ENCODE assay signal across 23 cellular contexts in the genomic region with DNA sequence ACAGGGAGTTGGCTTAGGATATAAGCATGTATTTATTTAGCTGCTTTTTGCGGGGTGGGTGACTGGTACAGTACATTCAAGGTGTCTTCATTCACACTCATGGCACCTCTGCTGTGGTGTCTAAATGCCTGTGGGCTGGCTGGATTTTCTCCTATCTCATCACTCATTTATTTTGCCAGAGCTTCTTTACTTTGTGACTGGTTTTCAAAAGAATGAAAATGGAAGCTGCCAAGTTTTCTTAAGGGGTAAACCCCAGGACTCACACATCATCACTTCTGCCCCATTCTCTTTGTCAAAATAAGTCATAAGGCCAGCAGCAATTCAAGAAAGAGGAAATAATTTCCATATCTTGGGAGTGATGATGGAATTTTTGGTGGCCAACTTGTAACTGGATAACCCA.
DNase-seq lines count a peak whose midpoint lies in the region; ATAC-seq and TF ChIP-seq lines count a peak whose summit lies in the region.
"Had no signal": no experiment of that assay in that cellular context is flagged by ENCODE, and none has a peak within 500 bp of the region (broad histone marks: within the 10 kb centered on the region; RNA-seq: fewer than 3 reads in every experiment).

No MANE protein-coding gene starts in this region.

- in situ Hi-C loops in astrocyte of the cerebellum (cut with HindIII; ENCODE audit: low sequenced_read_pairs): no loop called here

- peaks cover 13% of the 10 kb centered on the region for H3K36me3 Mint-ChIP-seq in WTC11
- H3K36me3 Mint-ChIP-seq in activated naive CD8-positive, alpha-beta T cell treated with anti-CD3 and anti-CD28 coated beads, Interleukin-2, amount 50 U/mL, for 24 hours (ENCODE audit: low read depth): no peaks in the 10 kb centered on the region
- no peaks in the 10 kb centered on the region for H3K36me3 Mint-ChIP-seq in activated CD4-positive, alpha-beta memory T cell treated with anti-CD3 and anti-CD28 coated beads, Interleukin-2, amount 10 ng/mL, durations not matched to agents 7 days and 5 days (ENCODE audit: low read depth)
- H3K36me3 Mint-ChIP-seq: activated CD4-positive, alpha-beta memory T cell treated with anti-CD3 and anti-CD28 coated beads for 36 hours; activated naive CD8-positive, alpha-beta T cell treated with anti-CD3 and anti-CD28 coated beads, Interleukin-2, amount 10 ng/mL, durations not matched to agents 7 days and 5 days; CD14-positive monocyte had no signal

- no peak overlapping the region for H3K27ac Mint-ChIP-seq in WTC11
- H3K27ac Mint-ChIP-seq in activated naive CD8-positive, alpha-beta T cell treated with anti-CD3 and anti-CD28 coated beads, Interleukin-2, amount 50 U/mL, for 24 hours: no peak overlapping the region
- H3K27ac Mint-ChIP-seq in activated CD4-positive, alpha-beta memory T cell treated with anti-CD3 and anti-CD28 coated beads, Interleukin-2, amount 10 ng/mL, durations not matched to agents 7 days and 5 days: no peak overlapping the region
- H3K27ac Mint-ChIP-seq: activated CD4-positive, alpha-beta memory T cell treated with anti-CD3 and anti-CD28 coated beads for 36 hours; activated naive CD8-positive, alpha-beta T cell treated with anti-CD3 and anti-CD28 coated beads, Interleukin-2, amount 10 ng/mL, durations not matched to agents 7 days and 5 days; CD14-positive monocyte; dendritic cell treated with granulocyte-macrophage colony-stimulating factor and Interleukin-4, amounts not matched to agents 40 ng/mL and 50 ng/mL, for 4 days; neural progenitor cell had no signal

- DNase-seq in HS-27A (ENCODE audit: low read depth): peak; percentile 77
- peak; percentile 28 for DNase-seq in astrocyte of the cerebellum (ENCODE audit: low read depth)
- DNase-seq in glomerular visceral epithelial cell (ENCODE audit: extremely low spot score): peak; percentile 36
- no peak for DNase-seq in WTC11 (ENCODE audit: low spot score)
- DNase-seq in activated naive CD8-positive, alpha-beta T cell treated with anti-CD3 and anti-CD28 coated beads, Interleukin-2, amount 50 U/mL, for 24 hours: no peak
- DNase-seq in activated CD4-positive, alpha-beta memory T cell treated with anti-CD3 and anti-CD28 coated beads, Interleukin-2, amount 10 ng/mL, durations not matched to agents 7 days and 5 days: no peak
- no peak for DNase-seq in thyroid gland
- DNase-seq: activated CD4-positive, alpha-beta memory T cell treated with anti-CD3 and anti-CD28 coated beads for 36 hours; activated naive CD8-positive, alpha-beta T cell treated with anti-CD3 and anti-CD28 coated beads, Interleukin-2, amount 10 ng/mL, durations not matched to agents 7 days and 5 days; head of caudate nucleus; mammary epithelial cell; NCI-H1436; NCI-H446; NCI-H82; upper lobe of left lung had no signal

- no peak overlapping the region for H2AFZ ChIP-seq in ACC112 (ENCODE audit: low read length, unreplicated experiment)
- H2AFZ ChIP-seq: neural progenitor cell had no signal

- H3K9me3 ChIP-seq in thyroid gland: no peaks in the 10 kb centered on the region
- H3K9me3 ChIP-seq: prostate gland, upper lobe of left lung had no signal

- H3K4me3 ChIP-seq in ACC112 (ENCODE audit: low read depth, low read length): no peak overlapping the region
- no peak overlapping the region for H3K4me3 ChIP-seq in astrocyte of the cerebellum (ENCODE audit: low read depth, low read length)
- no peak overlapping the region for H3K4me3 ChIP-seq in thyroid gland (replicated peaks in 1 of 3)
- H3K4me3 ChIP-seq: cardiac muscle cell, neural progenitor cell, prostate gland, upper lobe of left lung had no signal

- no peaks in the 10 kb centered on the region for H3K27me3 Mint-ChIP-seq in WTC11 (ENCODE audit: low read depth)
- no peaks in the 10 kb centered on the region for H3K27me3 Mint-ChIP-seq in activated naive CD8-positive, alpha-beta T cell treated with anti-CD3 and anti-CD28 coated beads, Interleukin-2, amount 50 U/mL, for 24 hours
- H3K27me3 Mint-ChIP-seq in activated CD4-positive, alpha-beta memory T cell treated with anti-CD3 and anti-CD28 coated beads, Interleukin-2, amount 10 ng/mL, durations not matched to agents 7 days and 5 days: no peaks in the 10 kb centered on the region
- H3K27me3 Mint-ChIP-seq: activated CD4-positive, alpha-beta memory T cell treated with anti-CD3 and anti-CD28 coated beads for 36 hours; activated naive CD8-positive, alpha-beta T cell treated with anti-CD3 and anti-CD28 coated beads, Interleukin-2, amount 10 ng/mL, durations not matched to agents 7 days and 5 days; dendritic cell treated with granulocyte-macrophage colony-stimulating factor and Interleukin-4, amounts not matched to agents 40 ng/mL and 50 ng/mL, for 4 days had no signal

- no peak overlapping the region for H3K4me3 Mint-ChIP-seq in WTC11
- no peak overlapping the region for H3K4me3 Mint-ChIP-seq in activated naive CD8-positive, alpha-beta T cell treated with anti-CD3 and anti-CD28 coated beads, Interleukin-2, amount 50 U/mL, for 24 hours
- no peak overlapping the region for H3K4me3 Mint-ChIP-seq in activated CD4-positive, alpha-beta memory T cell treated with anti-CD3 and anti-CD28 coated beads, Interleukin-2, amount 10 ng/mL, durations not matched to agents 7 days and 5 days
- H3K4me3 Mint-ChIP-seq: activated CD4-positive, alpha-beta memory T cell treated with anti-CD3 and anti-CD28 coated beads for 36 hours; activated naive CD8-positive, alpha-beta T cell treated with anti-CD3 and anti-CD28 coated beads, Interleukin-2, amount 10 ng/mL, durations not matched to agents 7 days and 5 days; CD14-positive monocyte; dendritic cell treated with granulocyte-macrophage colony-stimulating factor and Interleukin-4, amounts not matched to agents 40 ng/mL and 50 ng/mL, for 4 days; neural progenitor cell had no signal

- no peaks in the 10 kb centered on the region for H3K27me3 ChIP-seq in ACC112 (ENCODE audit: insufficient read depth, low read length)
- H3K27me3 ChIP-seq in thyroid gland: no peaks in the 10 kb centered on the region
- H3K27me3 ChIP-seq: cardiac muscle cell, neural progenitor cell, upper lobe of left lung had no signal

- POLR2A ChIA-PET in WTC11 (lab: Charles Lee): no interaction called here
- POLR2A ChIA-PET in activated CD4-positive, alpha-beta memory T cell treated with anti-CD3 and anti-CD28 coated beads, Interleukin-2, amount 10 ng/mL, durations not matched to agents 7 days and 5 days (lab: Charles Lee): no interaction called here

- intact Hi-C loops in thyroid gland (cut with DNase I): no loop called here

- 91 to 97% methylated on average over 1 of the region's 1 CpG for WGBS in thyroid gland, 2 donors

- no peaks in the 10 kb centered on the region for H3K4me1 ChIP-seq in ACC112 (ENCODE audit: control insufficient read depth, insufficient read depth, low read length, unreplicated experiment)
- H3K4me1 ChIP-seq in thyroid gland: no peaks in the 10 kb centered on the region
- H3K4me1 ChIP-seq: neural progenitor cell, prostate gland, upper lobe of left lung had no signal

- no peaks in the 10 kb centered on the region for H3K79me2 ChIP-seq in ACC112 (ENCODE audit: control insufficient read depth, insufficient read depth, low read length, unreplicated experiment)

- no peaks in the 10 kb centered on the region for H3K36me3 ChIP-seq in ACC112 (ENCODE audit: insufficient read depth, low read length)
- H3K36me3 ChIP-seq in thyroid gland: no peaks in the 10 kb centered on the region
- H3K36me3 ChIP-seq: cardiac muscle cell, neural progenitor cell, prostate gland, upper lobe of left lung had no signal

- peaks cover 10% of the 10 kb centered on the region for H3K9me3 Mint-ChIP-seq in WTC11
- H3K9me3 Mint-ChIP-seq in activated naive CD8-positive, alpha-beta T cell treated with anti-CD3 and anti-CD28 coated beads, Interleukin-2, amount 50 U/mL, for 24 hours: peaks cover 10% of the 10 kb centered on the region
- H3K9me3 Mint-ChIP-seq in activated CD4-positive, alpha-beta memory T cell treated with anti-CD3 and anti-CD28 coated beads, Interleukin-2, amount 10 ng/mL, durations not matched to agents 7 days and 5 days: no peaks in the 10 kb centered on the region
- H3K9me3 Mint-ChIP-seq: activated CD4-positive, alpha-beta memory T cell treated with anti-CD3 and anti-CD28 coated beads for 36 hours; activated naive CD8-positive, alpha-beta T cell treated with anti-CD3 and anti-CD28 coated beads, Interleukin-2, amount 10 ng/mL, durations not matched to agents 7 days and 5 days; neural progenitor cell had no signal

- CTCF ChIA-PET in WTC11 (lab: Charles Lee): no interaction called here
- CTCF ChIA-PET in activated CD4-positive, alpha-beta memory T cell treated with anti-CD3 and anti-CD28 coated beads, Interleukin-2, amount 10 ng/mL, durations not matched to agents 7 days and 5 days (lab: Charles Lee): no interaction called here

- no peak for ATAC-seq in WTC11
- no peak for ATAC-seq in activated naive CD8-positive, alpha-beta T cell treated with anti-CD3 and anti-CD28 coated beads, Interleukin-2, amount 50 U/mL, for 24 hours
- ATAC-seq: activated CD4-positive, CD25-positive, alpha-beta regulatory T cell treated with anti-CD3 and anti-CD28 coated beads, Interleukin-2, amount 50 U/mL, for 24 hours; HCT116 had no signal

- TF ChIP-seq CTCF in astrocyte of the cerebellum (IDR thresholded peaks at IDR 0.05; ENCODE audit: low read depth, low read length, missing control alignments): no peak
- no peak for TF ChIP-seq CTCF in WTC11 (IDR thresholded peaks at IDR 0.05)
- no peak for TF ChIP-seq CTCF in thyroid gland (IDR thresholded peaks at IDR 0.05)

- peaks cover 13% of the 10 kb centered on the region for H3K4me1 Mint-ChIP-seq in WTC11
- H3K4me1 Mint-ChIP-seq in activated naive CD8-positive, alpha-beta T cell treated with anti-CD3 and anti-CD28 coated beads, Interleukin-2, amount 50 U/mL, for 24 hours: no peaks in the 10 kb centered on the region
- H3K4me1 Mint-ChIP-seq in activated CD4-positive, alpha-beta memory T cell treated with anti-CD3 and anti-CD28 coated beads, Interleukin-2, amount 10 ng/mL, durations not matched to agents 7 days and 5 days: no peaks in the 10 kb centered on the region
- H3K4me1 Mint-ChIP-seq: activated naive CD8-positive, alpha-beta T cell treated with anti-CD3 and anti-CD28 coated beads, Interleukin-2, amount 10 ng/mL, durations not matched to agents 7 days and 5 days; CD14-positive monocyte; neural progenitor cell had no signal

- no peak for TF ChIP-seq POLR2A in thyroid gland (IDR thresholded peaks at IDR 0.05)

- H3K27ac ChIP-seq in ACC112 (ENCODE audit: low read depth, low read length): 0 out of 2 replicates have a peak overlapping the region, but pooled peaks have one; percentile 1
- no peak overlapping the region for H3K27ac ChIP-seq in thyroid gland
- H3K27ac ChIP-seq: cardiac muscle cell, neural progenitor cell, prostate gland, upper lobe of left lung had no signal

Comparison
In these comparisons a context has a peak if more than half of its experiments do, and no peak if none do; other contexts are left out.
1. DNase-seq: peak in HS-27A (single experiment), astrocyte of the cerebellum (single experiment) and glomerular visceral epithelial cell (single experiment); none in WTC11 (single experiment), activated naive CD8-positive, alpha-beta T cell treated with anti-CD3 and anti-CD28 coated beads, Interleukin-2, amount 50 U/mL, for 24 hours (single experiment), activated CD4-positive, alpha-beta memory T cell treated with anti-CD3 and anti-CD28 coated beads, Interleukin-2, amount 10 ng/mL, durations not matched to agents 7 days and 5 days (single experiment) and thyroid gland (0 of 2).